34 cellular contexts compared by ENCODE assay signal in the genomic region with DNA sequence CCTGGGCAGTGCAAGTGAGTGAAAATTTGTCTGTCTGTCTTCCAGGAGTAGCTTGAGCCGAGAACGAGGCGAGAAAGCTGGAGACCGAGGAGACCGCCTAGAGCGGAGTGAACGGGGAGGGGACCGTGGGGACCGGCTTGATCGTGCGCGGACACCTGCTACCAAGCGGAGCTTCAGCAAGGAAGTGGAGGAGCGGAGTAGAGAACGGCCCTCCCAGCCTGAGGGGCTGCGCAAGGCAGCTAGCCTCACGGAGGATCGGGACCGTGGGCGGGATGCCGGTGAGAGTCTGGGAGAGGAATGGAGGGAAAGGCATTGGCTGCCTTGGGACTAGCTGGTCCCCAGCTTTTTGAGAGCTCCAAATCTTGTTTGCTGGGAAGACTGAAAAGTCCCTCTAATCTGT. TPM values are rescaled to one million over a fixed set of nuclear protein-coding genes. Genes with fewer than 3 reads are reported as not detected.
DNase-seq lines count a peak whose midpoint lies in the region; ATAC-seq, FAIRE-seq and TF ChIP-seq lines count a peak whose summit lies in the region.
"Had no signal": no experiment of that assay in that cellular context is flagged by ENCODE, and none has a peak within 500 bp of the region (broad histone marks: within the 10 kb centered on the region; RNA-seq: fewer than 3 reads in every experiment).

No MANE protein-coding gene starts in this region.

- H3K27ac ChIP-seq in astrocyte (ENCODE audit: low read depth, low read length): no peak overlapping the region
- H3K27ac ChIP-seq: 22Rv1, body of pancreas, esophagus squamous epithelium, pancreas, tibial artery had no signal

- intact Hi-C loops in left colon (cut with DNase I, micrococcal nuclease): no loop called here

- peaks cover 66% of the 10 kb centered on the region for H3K4me1 Mint-ChIP-seq in activated T-cell treated with anti-CD3 and anti-CD28 coated beads, Interleukin-2, amount 50 U/mL, for 24 hours (ENCODE audit: low read depth)
- peaks cover 50% of the 10 kb centered on the region for H3K4me1 Mint-ChIP-seq in HFFc6 (ENCODE audit: low read depth)
- peaks cover 15% of the 10 kb centered on the region for H3K4me1 Mint-ChIP-seq in astrocyte (ENCODE audit: low read depth, unreplicated experiment)
- no peaks in the 10 kb centered on the region for H3K4me1 Mint-ChIP-seq in neural crest cell
- H3K4me1 Mint-ChIP-seq: GM23338 had no signal

- no peaks in the 10 kb centered on the region for H3K27me3 Mint-ChIP-seq in activated T-cell treated with anti-CD3 and anti-CD28 coated beads, Interleukin-2, amount 50 U/mL, for 24 hours
- H3K27me3 Mint-ChIP-seq in HFFc6 (ENCODE audit: insufficient read depth) (peaks cover 7% of the 10 kb centered on the region), astrocyte (ENCODE audit: low read depth, unreplicated experiment) (no peaks in the 10 kb centered on the region), neural crest cell (ENCODE audit: low read depth) (no peaks in the 10 kb centered on the region)
- H3K27me3 Mint-ChIP-seq: activated naive CD8-positive, alpha-beta T cell treated with anti-CD3 and anti-CD28 coated beads, Interleukin-2, amount 10 ng/mL, durations not matched to agents 7 days and 5 days; natural killer cell treated with Interleukin-12 subunit alpha and Interleukin-12 subunit beta and Interleukin-15 and Interleukin-18, amount 100 ng/mL, for 72 hours had no signal

- H3K36me3 ChIP-seq in astrocyte (ENCODE audit: insufficient read depth, low read length): peaks cover 87% of the 10 kb centered on the region

- no peak overlapping the region for H3K4me3 ChIP-seq in astrocyte (ENCODE audit: insufficient read depth, low read depth, low read length)
- H3K4me3 ChIP-seq: body of pancreas, esophagus squamous epithelium, GM23338, pancreas, tibial artery had no signal

- H3K9ac ChIP-seq in astrocyte (ENCODE audit: low read length): no peak overlapping the region

- H3K4me1 ChIP-seq in astrocyte (ENCODE audit: insufficient read depth, low read length): peaks cover 12% of the 10 kb centered on the region
- H3K4me1 ChIP-seq: pancreas had no signal

- H3K27ac Mint-ChIP-seq in activated T-cell treated with anti-CD3 and anti-CD28 coated beads, Interleukin-2, amount 50 U/mL, for 24 hours: peak overlapping the region; percentile 85
- peak overlapping the region; percentile 29 for H3K27ac Mint-ChIP-seq in HFFc6
- no peak overlapping the region for H3K27ac Mint-ChIP-seq in astrocyte (ENCODE audit: unreplicated experiment)
- H3K27ac Mint-ChIP-seq in neural crest cell (ENCODE audit: unreplicated experiment): peak overlapping the region; percentile 13
- H3K27ac Mint-ChIP-seq: activated naive CD8-positive, alpha-beta T cell treated with anti-CD3 and anti-CD28 coated beads, Interleukin-2, amount 10 ng/mL, durations not matched to agents 7 days and 5 days; CD8-positive, alpha-beta T cell; GM23338 had no signal

- no peak overlapping the region for H3K4me3 Mint-ChIP-seq in activated T-cell treated with anti-CD3 and anti-CD28 coated beads, Interleukin-2, amount 50 U/mL, for 24 hours
- H3K4me3 Mint-ChIP-seq in HFFc6 (no peak overlapping the region), astrocyte (ENCODE audit: unreplicated experiment) (peak overlapping the region; percentile 34), neural crest cell (no peak overlapping the region)
- H3K4me3 Mint-ChIP-seq: activated naive CD8-positive, alpha-beta T cell treated with anti-CD3 and anti-CD28 coated beads, Interleukin-2, amount 10 ng/mL, durations not matched to agents 7 days and 5 days; CD8-positive, alpha-beta T cell; GM23338; natural killer cell treated with Interleukin-12 subunit alpha and Interleukin-12 subunit beta and Interleukin-15 and Interleukin-18, amount 100 ng/mL, for 72 hours had no signal

- H3K27me3 ChIP-seq in astrocyte (ENCODE audit: insufficient read depth, low read length): no peaks in the 10 kb centered on the region
- H3K27me3 ChIP-seq: body of pancreas, esophagus squamous epithelium, pancreas, tibial artery had no signal

- H2AFZ ChIP-seq in astrocyte (ENCODE audit: low read depth, low read length): no peak overlapping the region
- H2AFZ ChIP-seq: GM23338 had no signal

- peaks cover 98% of the 10 kb centered on the region for H4K20me1 ChIP-seq in astrocyte (ENCODE audit: insufficient read depth, low read length)

- peaks cover 90% of the 10 kb centered on the region for H3K79me2 ChIP-seq in astrocyte (ENCODE audit: insufficient read depth, low read length)

- no peak for TF ChIP-seq CTCF in HFFc6 (IDR thresholded peaks at IDR 0.05)
- no peak for TF ChIP-seq CTCF in astrocyte (IDR thresholded peaks at IDR 0.05; ENCODE audit: insufficient read depth, low read depth, low read length)
- TF ChIP-seq CTCF in neural crest cell (conservative IDR thresholded peaks at IDR 0.05): no peak

- no peaks in the 10 kb centered on the region for H3K9me3 Mint-ChIP-seq in activated T-cell treated with anti-CD3 and anti-CD28 coated beads, Interleukin-2, amount 50 U/mL, for 24 hours
- H3K9me3 Mint-ChIP-seq in HFFc6: no peaks in the 10 kb centered on the region
- H3K9me3 Mint-ChIP-seq in astrocyte (ENCODE audit: unreplicated experiment): no peaks in the 10 kb centered on the region
- H3K9me3 Mint-ChIP-seq in neural crest cell: no peaks in the 10 kb centered on the region
- H3K9me3 Mint-ChIP-seq: activated naive CD8-positive, alpha-beta T cell treated with anti-CD3 and anti-CD28 coated beads, Interleukin-2, amount 10 ng/mL, durations not matched to agents 7 days and 5 days; CD8-positive, alpha-beta T cell; GM23338; natural killer cell treated with Interleukin-12 subunit alpha and Interleukin-12 subunit beta and Interleukin-15 and Interleukin-18, amount 100 ng/mL, for 72 hours had no signal

- H3K36me3 Mint-ChIP-seq in activated T-cell treated with anti-CD3 and anti-CD28 coated beads, Interleukin-2, amount 50 U/mL, for 24 hours (ENCODE audit: low read depth): peaks cover 100% of the 10 kb centered on the region
- H3K36me3 Mint-ChIP-seq in HFFc6 (ENCODE audit: low read depth) (peaks cover 88% of the 10 kb centered on the region), astrocyte (ENCODE audit: low read depth, unreplicated experiment) (peaks cover 60% of the 10 kb centered on the region), neural crest cell (ENCODE audit: low read depth) (peaks cover 53% of the 10 kb centered on the region)

- no peaks in the 10 kb centered on the region for H3K9me3 ChIP-seq in astrocyte (ENCODE audit: insufficient read depth, low read depth, low read length)
- H3K9me3 ChIP-seq: body of pancreas, esophagus squamous epithelium, pancreas, tibial artery had no signal

- FAIRE-seq in astrocyte (lab: Jason Lieb, UNC): no peak
- FAIRE-seq: frontal cortex, G401.6, GM18507, HTR-8/SVneo, islet of Langerhans, pancreas, TTC549 had no signal

- ATAC-seq in left colon (no peak), HG03520 (IDR thresholded peaks at IDR 0.05; ENCODE audit: unreplicated experiment) (no peak)
- ATAC-seq: body of pancreas; CD8-positive, alpha-beta T cell; GM23338; natural killer cell treated with Interleukin-12 subunit alpha and Interleukin-12 subunit beta and Interleukin-15 and Interleukin-18, amount 100 ng/mL, for 72 hours; pancreas had no signal

- no peak overlapping the region for H3K4me2 ChIP-seq in astrocyte (ENCODE audit: low read length)
- H3K4me2 ChIP-seq: GM23338 had no signal

- no peak for DNase-seq in activated T-cell treated with anti-CD3 and anti-CD28 coated beads, Interleukin-2, amount 50 U/mL, for 24 hours
- DNase-seq in activated T-cell treated with anti-CD3 and anti-CD28 coated beads for 4 hours (no peak), HFFc6 (no peak), astrocyte (ENCODE audit: low read depth) (no peak), neural crest cell (ENCODE audit: low read depth, low spot score) (no peak), DMS53 treated with DMSO at 0.1 percent for 48 hours (lab: John Stamatoyannopoulos, UW; ENCODE audit: unreplicated experiment) (no peak), left colon (no peak)
- DNase-seq: activated CD4-positive, alpha-beta T cell treated with anti-CD3 and anti-CD28 coated beads for 1 hour; activated naive CD8-positive, alpha-beta T cell treated with anti-CD3 and anti-CD28 coated beads, Interleukin-2, amount 10 ng/mL, durations not matched to agents 7 days and 5 days; activated T-cell treated with anti-CD3 and anti-CD28 coated beads, Interleukin-2, amount 50 U/mL, for 1 hour; body of pancreas; CD8-positive, alpha-beta T cell; effector memory CD4-positive, alpha-beta T cell; esophagus squamous epithelium; hippocampal formation; MV-4-11; NCI-H1694 treated with DMSO at 0.1 percent for 48 hours; NCI-H2171 treated with DMSO at 0.1 percent for 48 hours; pancreas; stimulated activated CD4-positive, alpha-beta T cell treated with anti-CD3 and anti-CD28 coated beads, Interleukin-12 subunit alpha, Interleukin-12 subunit beta, amount 100 ng/mL, for 4 hours; stimulated activated CD4-positive, alpha-beta T cell treated with anti-CD3 and anti-CD28 coated beads, Interleukin-4, amount 100 ng/mL, for 24 hours; stimulated activated naive CD4-positive, alpha-beta T cell treated with Interleukin-2 at 50 U/mL for 16 hours; T-helper 1 cell had no signal

RNA-seq across cellular contexts. Expression of a gene that starts 10.2 kb away (rescaled TPM):
- 10 to 100 TPM; 11.2 to 13.6 (median 11.9) TPM for total RNA-seq in HFFc6 (2021; fragmentation: NEBNext Ultra II Directional; extraction: Animal tissue kit (Norgen Biotek cat#: 25700))
- 12.2 TPM in 2 replicates for total RNA-seq in astrocyte
- total RNA-seq in neural crest cell: 17.4 and 19.7 TPM in 2 replicates
- total RNA-seq in left colon: 10 to 100 TPM; 16.2 to 20.9 TPM

RNA-seq across cellular contexts. Expression of a gene that starts 12.8 kb away (rescaled TPM):
- 100 to 1,000 TPM; 522 to 605 (median 559) TPM for total RNA-seq in HFFc6 (2021; fragmentation: NEBNext Ultra II Directional; extraction: Animal tissue kit (Norgen Biotek cat#: 25700))
- total RNA-seq in astrocyte (490 and 495 TPM in 2 replicates), neural crest cell (520 and 529 TPM in 2 replicates), left colon (100 to 1,000 TPM; 245 to 322 TPM)

RNA-seq across cellular contexts. Expression of a gene that starts 28.1 kb away (rescaled TPM):
- 100 to 1,000 TPM; 620 to 777 (median 730) TPM for total RNA-seq in HFFc6 (2021; fragmentation: NEBNext Ultra II Directional; extraction: Animal tissue kit (Norgen Biotek cat#: 25700))
- total RNA-seq in astrocyte (496 and 588 TPM in 2 replicates), neural crest cell (359 and 378 TPM in 2 replicates), left colon (100 to 1,000 TPM; 174 to 187 TPM)

RNA-seq across cellular contexts. Expression of a gene that starts 34.2 kb away (rescaled TPM):
- total RNA-seq in HFFc6 (2021; fragmentation: NEBNext Ultra II Directional; extraction: Animal tissue kit (Norgen Biotek cat#: 25700)): 1 to 10 TPM; 3.4 to 5.1 (median 4.2) TPM
- total RNA-seq in astrocyte: 7.4 and 9.0 TPM in 2 replicates
- total RNA-seq in neural crest cell: 23.6 and 27.8 TPM in 2 replicates
- 10 to 100 TPM; 73.2 to 89.9 TPM for total RNA-seq in left colon

RNA-seq across cellular contexts. Expression of a gene that starts 34.3 kb away (rescaled TPM):
- 10 to 100 TPM; 45.4 to 68.6 (median 50.1) TPM for total RNA-seq in HFFc6 (2021; fragmentation: NEBNext Ultra II Directional; extraction: Animal tissue kit (Norgen Biotek cat#: 25700))
- total RNA-seq in astrocyte: 63.2 and 70.3 TPM in 2 replicates
- total RNA-seq in neural crest cell: 94.5 and 98.9 TPM in 2 replicates
- 10 to 100 TPM; 96.7 to 96.8 TPM for total RNA-seq in left colon
